13 cellular contexts compared by ENCODE assay signal in genomic region chr15:40053234-40054055, GRCh38. TPM values are rescaled to one million over a fixed set of nuclear protein-coding genes. Genes with fewer than 3 reads are reported as not detected.
DNase-seq lines count a peak whose midpoint lies in the region; ATAC-seq and TF ChIP-seq lines count a peak whose summit lies in the region.
"Had no signal": no experiment of that assay in that cellular context is flagged by ENCODE, and none has a peak within 500 bp of the region (broad histone marks: within the 10 kb centered on the region; RNA-seq: fewer than 3 reads in every experiment).

No MANE protein-coding gene starts in this region.

- TF ChIP-seq EP300 in sigmoid colon (IDR thresholded peaks at IDR 0.05) = no peak

- no peaks in the 10 kb centered on the region for H3K27me3 Mint-ChIP-seq in T-helper 2 cell treated with Interferon-gamma antibody and Interleukin-4, amounts not matched to agents 5 μg/mL and 100 μg/mL, for 36 hours (ENCODE audit: low read depth)

- no peaks in the 10 kb centered on the region for H3K9me3 Mint-ChIP-seq in T-helper 2 cell treated with Interferon-gamma antibody and Interleukin-4, amounts not matched to agents 5 μg/mL and 100 μg/mL, for 36 hours

- no peaks in the 10 kb centered on the region for H3K9me3 ChIP-seq in sigmoid colon
- H3K9me3 ChIP-seq: A549, tibial artery had no signal

- peaks cover 58% of the 10 kb centered on the region for H3K4me1 Mint-ChIP-seq in T-helper 2 cell treated with Interferon-gamma antibody and Interleukin-4, amounts not matched to agents 5 μg/mL and 100 μg/mL, for 36 hours (ENCODE audit: low read depth)

- peak overlapping the region; percentile 17 for H3K4me3 Mint-ChIP-seq in T-helper 2 cell treated with Interferon-gamma antibody and Interleukin-4, amounts not matched to agents 5 μg/mL and 100 μg/mL, for 36 hours

- intact Hi-C loops in sigmoid colon (cut with DNase I) = no loop called here

- H3K4me3 ChIP-seq in NB4 (ENCODE audit: low read depth, low read length) (no peak overlapping the region), sigmoid colon (no peak overlapping the region)
- H3K4me3 ChIP-seq: A549, tibial artery had no signal

- H3K36me3 ChIP-seq in sigmoid colon = no peaks in the 10 kb centered on the region

- no peak overlapping the region for H3K27ac ChIP-seq in sigmoid colon
- H3K27ac ChIP-seq: A549, tibial artery had no signal

- no peaks in the 10 kb centered on the region for H3K27me3 ChIP-seq in sigmoid colon
- H3K27me3 ChIP-seq: tibial artery had no signal

- DNase-seq in T-helper 2 cell treated with Interferon-gamma antibody and Interleukin-4, amounts not matched to agents 5 μg/mL and 100 μg/mL, for 36 hours (ENCODE audit: low spot score) = no peak
- DNase-seq in T-helper 2 cell (no peak), NB4 (ENCODE audit: low read depth) (peak; percentile 32), ecto neural progenitor cell (ENCODE audit: low spot score) (peak; percentile 36), sigmoid colon (peak; percentile 43), MV-4-11 (lab: John Stamatoyannopoulos, UW) (no peak), SIG-M5 treated with dmso at 0.1 percent for 504 hours (lab: John Stamatoyannopoulos, UW; ENCODE audit: unreplicated experiment) (no peak)
- DNase-seq: activated gamma-delta T cell treated with Interleukin-2 at 50 U/mL for 16 hours, NCI-H524, T1000 had no signal

- no peak for TF ChIP-seq CTCF in NB4 (IDR thresholded peaks at IDR 0.05; ENCODE audit: low read depth, low read length)
- TF ChIP-seq CTCF in sigmoid colon (IDR thresholded peaks at IDR 0.05) = no peak

- H3K27ac Mint-ChIP-seq in T-helper 2 cell treated with Interferon-gamma antibody and Interleukin-4, amounts not matched to agents 5 μg/mL and 100 μg/mL, for 36 hours = no peak overlapping the region

- ATAC-seq in GM18498 (IDR thresholded peaks at IDR 0.05; ENCODE audit: unreplicated experiment) = no peak

- TF ChIP-seq POLR2A in NB4 (IDR thresholded peaks at IDR 0.05; ENCODE audit: extremely low read depth, insufficient read length) (no peak), sigmoid colon (IDR thresholded peaks at IDR 0.05) (no peak)

- peaks cover 9% of the 10 kb centered on the region for H3K36me3 Mint-ChIP-seq in T-helper 2 cell treated with Interferon-gamma antibody and Interleukin-4, amounts not matched to agents 5 μg/mL and 100 μg/mL, for 36 hours (ENCODE audit: low read depth)

- H3K4me1 ChIP-seq in sigmoid colon = peaks cover 0 to 43% (median 28%) of the 10 kb centered on the region in 4 donors

- WGBS in sigmoid colon, 2 donors = 76 to 78% methylated on average over 15 of the region's 15 CpGs

RNA-seq across cellular contexts. Expression of gene SRP14, which starts 14.5 kb away (rescaled TPM):
- 100 to 1,000 TPM; 307 to 378 (median 342) TPM for total RNA-seq in sigmoid colon
- polyA plus RNA-seq in sigmoid colon = 100 to 1,000 TPM; 304 to 467 (median 403) TPM

RNA-seq across cellular contexts. Expression of gene BMF, which starts 55.2 kb away (rescaled TPM):
- total RNA-seq in sigmoid colon = 10 to 100 TPM in 3 of 4 donors, 1 to 10 TPM in 1; 5.8 to 18.0 (median 14.8) TPM
- 10 to 100 TPM in 2 of 3 donors, 1 to 10 TPM in 1; 4.8 to 18.1 (median 15.5) TPM for polyA plus RNA-seq in sigmoid colon

Comparison
In these comparisons a context has a peak if more than half of its experiments do, and no peak if none do; other contexts are left out.
1. DNase-seq: peak in NB4 (single experiment), ecto neural progenitor cell (single experiment) and sigmoid colon (single experiment); none in T-helper 2 cell treated with Interferon-gamma antibody and Interleukin-4, amounts not matched to agents 5 μg/mL and 100 μg/mL, for 36 hours (single experiment), T-helper 2 cell (0 of 5), MV-4-11 (single experiment) and SIG-M5 treated with dmso at 0.1 percent for 504 hours (single experiment).